19 cellular contexts compared by ENCODE assay signal in genomic region chr22:25930083-25930482, GRCh38.
"Had no signal": no experiment of that assay in that cellular context is flagged by ENCODE, and none has a peak within 500 bp of the region (broad histone marks: within the 10 kb centered on the region; RNA-seq: fewer than 3 reads in every experiment).

No MANE protein-coding gene starts in this region.

- FAIRE-seq: astrocyte, endometrium, TTC549 had no signal

- DNase-seq: activated CD4-positive, alpha-beta T cell treated with anti-CD3 and anti-CD28 coated beads for 36 hours; activated CD4-positive, alpha-beta T cell treated with anti-CD3 and anti-CD28 coated beads, Interleukin-2, amount 50 U/mL, for 48 hours; activated gamma-delta T cell treated with Interleukin-2 at 50 U/mL for 16 hours; gastrocnemius medialis; heart right ventricle; left lung; mammary epithelial cell; ovary; right lobe of liver; stimulated activated CD4-positive, alpha-beta T cell treated with anti-CD3 and anti-CD28 coated beads, Interleukin-4, amount 100 ng/mL, for 4 hours; testis; upper lobe of left lung had no signal

- H3K27me3 ChIP-seq: gastrocnemius medialis, ovary, right lobe of liver, testis, upper lobe of left lung had no signal

- H3K4me3 ChIP-seq: adrenal gland, breast epithelium, coronary artery, gastrocnemius medialis, heart right ventricle, left lung, ovary, right lobe of liver, smooth muscle cell, testis, upper lobe of left lung had no signal

- H3K27ac ChIP-seq: adrenal gland, breast epithelium, coronary artery, gastrocnemius medialis, heart right ventricle, left lung, ovary, right lobe of liver, testis, upper lobe of left lung had no signal

- H3K36me3 ChIP-seq: adrenal gland, breast epithelium, gastrocnemius medialis, left lung, ovary, right lobe of liver, upper lobe of left lung had no signal

- H3K4me2 ChIP-seq: smooth muscle cell had no signal

- H3K9me3 ChIP-seq: adrenal gland, gastrocnemius medialis, heart right ventricle, left lung, ovary, right lobe of liver, testis, upper lobe of left lung had no signal

- H3K4me1 ChIP-seq: adrenal gland, breast epithelium, gastrocnemius medialis, left lung, right lobe of liver, testis, upper lobe of left lung had no signal
